13 cellular contexts compared by ENCODE assay signal in genomic region chr5:138054863-138055558, GRCh38. TPM values are rescaled to one million over a fixed set of nuclear protein-coding genes. Genes with fewer than 3 reads are reported as not detected.
DNase-seq lines count a peak whose midpoint lies in the region; ATAC-seq and TF ChIP-seq lines count a peak whose summit lies in the region.
"Had no signal": no experiment of that assay in that cellular context is flagged by ENCODE, and none has a peak within 500 bp of the region (broad histone marks: within the 10 kb centered on the region; RNA-seq: fewer than 3 reads in every experiment).

No MANE protein-coding gene starts in this region.

- H3K4me3 ChIP-seq in ACC112 (ENCODE audit: low read depth, low read length), result peak overlapping the region; percentile 28; the same call in 1 of the 2 replicates
- H3K4me3 ChIP-seq in MG63, result no peak overlapping the region
- H3K4me3 ChIP-seq in choroid plexus epithelial cell (ENCODE audit: low read depth, low read length), result peak overlapping the region; percentile 14
- no peak overlapping the region for H3K4me3 ChIP-seq in mesendoderm (ENCODE audit: low read length)
- H3K4me3 ChIP-seq: ovary had no signal

- no peak overlapping the region for H2BK15ac ChIP-seq in mesendoderm (replicated peaks; ENCODE audit: low read depth)

- ATAC-seq in HG03521 (IDR thresholded peaks at IDR 0.05; ENCODE audit: unreplicated experiment), result no peak
- no peak for ATAC-seq in left lobe of liver
- ATAC-seq in GM19035 (IDR thresholded peaks at IDR 0.05; ENCODE audit: unreplicated experiment), result no peak

- no CpG with 5 or more reads among the region's 13 CpGs for WGBS in mesendoderm (ENCODE audit: extremely low coverage, insufficient coverage, low lambda C conversion rate)

- no peak overlapping the region for H2BK5ac ChIP-seq in mesendoderm (ENCODE audit: low read length)

- no peak overlapping the region for H2AK5ac ChIP-seq in mesendoderm (ENCODE audit: low read length)

- no peak for TF ChIP-seq CTCF in choroid plexus epithelial cell (conservative IDR thresholded peaks at IDR 0.05; ENCODE audit: low read depth, low read length)

- H3K23ac ChIP-seq in mesendoderm (ENCODE audit: low read length), result no peak overlapping the region

- no peaks in the 10 kb centered on the region for H3K9me3 ChIP-seq in MG63
- H3K9me3 ChIP-seq: ovary, tibial nerve had no signal

- H3K4me2 ChIP-seq in mesendoderm (ENCODE audit: low read length), result no peak overlapping the region

- DNase-seq in MG63, result peak; percentile 4
- DNase-seq in choroid plexus epithelial cell (ENCODE audit: low read depth), result peak; percentile 15
- peak; percentile 32 for DNase-seq in mesendoderm
- DNase-seq in left lobe of liver (ENCODE audit: low spot score), result no peak
- no peak for DNase-seq in immature natural killer cell
- DNase-seq: activated T-cell treated with anti-CD3 and anti-CD28 coated beads, Interleukin-2, amount 50 U/mL, for 48 hours; GF-D8; NCI-H1092 treated with DMSO at 0.1 percent for 48 hours had no signal

- H3K36me3 Mint-ChIP-seq in immature natural killer cell, result no peaks in the 10 kb centered on the region

- no peak overlapping the region for H2BK120ac ChIP-seq in mesendoderm (ENCODE audit: low read depth, low read length)

- no peak overlapping the region for H2AFZ ChIP-seq in ACC112 (ENCODE audit: low read length, unreplicated experiment)

- no peak overlapping the region for H3K4ac ChIP-seq in mesendoderm (ENCODE audit: low read depth, low read length)

- H3K27me3 ChIP-seq in ACC112 (ENCODE audit: insufficient read depth, low read length), result peaks cover 10% of the 10 kb centered on the region
- H3K27me3 ChIP-seq in MG63, result peaks cover 15% of the 10 kb centered on the region
- no peaks in the 10 kb centered on the region for H3K27me3 ChIP-seq in mesendoderm (ENCODE audit: insufficient read depth, low read length, poor library complexity)
- H3K27me3 ChIP-seq: ovary, tibial nerve had no signal

- no peak overlapping the region for H4K5ac ChIP-seq in mesendoderm (ENCODE audit: low read length)

- H3K56ac ChIP-seq in mesendoderm (ENCODE audit: low read length), result no peak overlapping the region

- H3K79me2 ChIP-seq in ACC112 (ENCODE audit: control insufficient read depth, insufficient read depth, low read length, unreplicated experiment), result no peaks in the 10 kb centered on the region
- no peaks in the 10 kb centered on the region for H3K79me2 ChIP-seq in mesendoderm (ENCODE audit: control insufficient read depth, insufficient read depth, low read length)

- peaks cover 0 to 5% (median 3%) of the 10 kb centered on the region in 3 donors for H3K27me3 Mint-ChIP-seq in immature natural killer cell (ENCODE audit: low read depth in 3 of 3)

- H3K27ac Mint-ChIP-seq in immature natural killer cell, result no peak overlapping the region

- no peak overlapping the region for H4K8ac ChIP-seq in mesendoderm (ENCODE audit: low read depth, low read length)

- no peaks in the 10 kb centered on the region for H3K9me3 Mint-ChIP-seq in immature natural killer cell

- no peaks in the 10 kb centered on the region for H3K36me3 ChIP-seq in ACC112 (ENCODE audit: insufficient read depth, low read length)
- H3K36me3 ChIP-seq in MG63, result no peaks in the 10 kb centered on the region
- no peaks in the 10 kb centered on the region for H3K36me3 ChIP-seq in mesendoderm (ENCODE audit: control insufficient read depth, insufficient read depth, low read length)
- H3K36me3 ChIP-seq: ovary, tibial nerve had no signal

- H3K9ac ChIP-seq in mesendoderm (ENCODE audit: low read length), result no peak overlapping the region

- H3K18ac ChIP-seq in mesendoderm (ENCODE audit: low read length), result no peak overlapping the region

- no peak overlapping the region for H3K4me3 Mint-ChIP-seq in immature natural killer cell

- no peak overlapping the region for H3K27ac ChIP-seq in ACC112 (ENCODE audit: low read depth, low read length)
- H3K27ac ChIP-seq in mesendoderm (ENCODE audit: low read depth, low read length), result no peak overlapping the region
- H3K27ac ChIP-seq: ovary had no signal

- H3K4me1 ChIP-seq in ACC112 (ENCODE audit: control insufficient read depth, insufficient read depth, low read length, unreplicated experiment) (no peaks in the 10 kb centered on the region), mesendoderm (ENCODE audit: control insufficient read depth, low read depth, low read length) (no peaks in the 10 kb centered on the region)

- no peaks in the 10 kb centered on the region for H3K4me1 Mint-ChIP-seq in immature natural killer cell

- no peaks in the 10 kb centered on the region for H3K79me1 ChIP-seq in mesendoderm (ENCODE audit: low read length)

RNA-seq across cellular contexts. Expression of gene FAM13B, which starts 22.1 kb away (rescaled TPM):
- 15.0 and 31.7 TPM in 2 replicates for total RNA-seq in MG63 (2014; rRNA removed; shearing (Covaris generic); ENCODE audit: low replicate concordance)
- polyA plus RNA-seq in mesendoderm (2013, experiment 1 of 2), result 12.2 TPM
- 12.4 TPM for polyA plus RNA-seq in mesendoderm (2013, experiment 2 of 2)
- 8.0 TPM for total RNA-seq in left lobe of liver
- polyA plus RNA-seq in immature natural killer cell, result 10 to 100 TPM in 2 of 3 donors, 1 to 10 TPM in 1; 8.8 to 38.1 (median 24.0) TPM

RNA-seq across cellular contexts. Expression of gene WNT8A, which starts 28.8 kb away (rescaled TPM):
- not detected in 2 replicates for total RNA-seq in MG63 (2014; rRNA removed; shearing (Covaris generic); ENCODE audit: low replicate concordance)
- 1.8 TPM for polyA plus RNA-seq in mesendoderm (2013, experiment 1 of 2)
- 1.7 TPM for polyA plus RNA-seq in mesendoderm (2013, experiment 2 of 2)
- not detected for total RNA-seq in left lobe of liver
- polyA plus RNA-seq in immature natural killer cell, result not detected
- total RNA-seq: ovary, tibial nerve had no signal
- polyA plus RNA-seq: ovary had no signal

Comparison
In these comparisons a context has a peak if more than half of its experiments do, and no peak if none do; other contexts are left out.
1. H3K4me3 ChIP-seq: peak in ACC112 (single experiment) and choroid plexus epithelial cell (single experiment); none in MG63 (single experiment) and mesendoderm (single experiment).
2. DNase-seq: peak in MG63 (single experiment), choroid plexus epithelial cell (single experiment) and mesendoderm (single experiment); none in left lobe of liver (single experiment) and immature natural killer cell (0 of 3).